ENCODE assay signal across 25 cellular contexts in genomic region chr1:246460411-246460810, GRCh38.
"Had no signal": no experiment of that assay in that cellular context is flagged by ENCODE, and none has a peak within 500 bp of the region (broad histone marks: within the 10 kb centered on the region; RNA-seq: fewer than 3 reads in every experiment).

No MANE protein-coding gene starts in this region.

- H3K27ac ChIP-seq: coronary artery, esophagus muscularis mucosa, gastrocnemius medialis, lower lobe of right lung, ovary, right atrium auricular region, stomach, thyroid gland, vagina had no signal

- H3K9me3 ChIP-seq: esophagus muscularis mucosa, gastrocnemius medialis, lower lobe of right lung, ovary, right atrium auricular region, stomach, thyroid gland, vagina had no signal

- H3K36me3 Mint-ChIP-seq: natural killer cell; stimulated activated effector memory CD8-positive, alpha-beta T cell treated with anti-CD3 and anti-CD28 coated beads, Interleukin-12 subunit alpha, Interleukin-12 subunit beta, amount 100 ng/mL, for 72 hours had no signal

- H3K36me3 ChIP-seq: esophagus muscularis mucosa, gastrocnemius medialis, lower lobe of right lung, ovary, right atrium auricular region, stomach, thyroid gland, vagina had no signal

- H3K27me3 Mint-ChIP-seq: memory B cell had no signal

- H3K27ac Mint-ChIP-seq: memory B cell; stimulated activated effector memory CD8-positive, alpha-beta T cell treated with anti-CD3 and anti-CD28 coated beads, Interleukin-12 subunit alpha, Interleukin-12 subunit beta, amount 100 ng/mL, for 72 hours had no signal

- FAIRE-seq: endothelial cell of umbilical vein, keratinocyte had no signal

- H3K27me3 ChIP-seq: esophagus muscularis mucosa, gastrocnemius medialis, ovary, right atrium auricular region, stomach, thyroid gland, vagina had no signal

- DNase-seq: dermis blood vessel endothelial cell; effector memory CD4-positive, alpha-beta T cell; foreskin fibroblast; gastrocnemius medialis; head of caudate nucleus; left ventricle myocardium superior; lower lobe of right lung; natural killer cell; occipital lobe; ovary; posterior cingulate gyrus; stimulated activated CD4-positive, alpha-beta T cell treated with anti-CD3 and anti-CD28 coated beads, Interleukin-2, amount 100 ng/mL, for 24 hours; stimulated activated CD4-positive, alpha-beta T cell treated with anti-CD3 and anti-CD28 coated beads, Interleukin-4, amount 100 ng/mL, for 24 hours; stimulated activated naive CD4-positive, alpha-beta T cell treated with Interleukin-2 at 50 U/mL for 16 hours; stomach; thyroid gland; trophoblast cell had no signal

- H3K4me1 ChIP-seq: lower lobe of right lung, right atrium auricular region, stomach, vagina had no signal

- H3K4me3 Mint-ChIP-seq: memory B cell; natural killer cell; stimulated activated effector memory CD8-positive, alpha-beta T cell treated with anti-CD3 and anti-CD28 coated beads, Interleukin-12 subunit alpha, Interleukin-12 subunit beta, amount 100 ng/mL, for 72 hours had no signal

- H3K4me3 ChIP-seq: coronary artery, esophagus muscularis mucosa, gastrocnemius medialis, lower lobe of right lung, ovary, right atrium auricular region, stomach, thyroid gland, vagina had no signal

- H3K9me3 Mint-ChIP-seq: memory B cell had no signal
